In the genomic region with DNA sequence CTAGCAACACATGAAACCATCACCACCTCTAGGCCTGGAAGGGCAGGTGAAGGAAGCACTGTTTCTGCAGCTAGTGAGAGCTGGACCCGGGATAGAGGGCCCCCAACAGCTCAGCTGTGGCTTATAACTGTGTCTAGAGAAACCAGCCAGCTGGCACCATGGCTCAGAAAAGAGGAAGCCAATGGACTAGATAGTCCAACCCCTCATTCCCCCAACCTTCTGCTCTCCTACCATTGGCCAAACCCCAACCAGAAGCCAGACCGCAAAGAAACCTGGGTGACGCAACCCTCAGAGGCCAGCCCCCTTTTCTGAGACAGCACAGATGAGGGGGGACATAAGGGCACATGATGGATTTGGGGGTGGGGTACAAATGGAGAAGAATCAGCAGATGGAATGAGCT, we compare ENCODE assay signal across 17 cellular contexts. TPM values are rescaled to one million over a fixed set of nuclear protein-coding genes. Genes with fewer than 3 reads are reported as not detected.
"Had no signal": no experiment of that assay in that cellular context is flagged by ENCODE, and none has a peak within 500 bp of the region (broad histone marks: within the 10 kb centered on the region; RNA-seq: fewer than 3 reads in every experiment).

No MANE protein-coding gene starts in this region.

- H3K4me1 ChIP-seq: lower lobe of right lung, right atrium auricular region had no signal

- H3K4me2 ChIP-seq: smooth muscle cell had no signal

- H3K4me3 ChIP-seq: lower lobe of right lung, right atrium auricular region, smooth muscle cell had no signal

- FAIRE-seq: endometrium had no signal

- H3K27ac ChIP-seq: lower lobe of right lung, right atrium auricular region had no signal

- H3K27me3 ChIP-seq: right atrium auricular region had no signal

- H3K9me3 ChIP-seq: lower lobe of right lung, right atrium auricular region had no signal

- DNase-seq: activated CD4-positive, alpha-beta memory T cell treated with anti-CD3 and anti-CD28 coated beads for 36 hours; activated gamma-delta T cell; activated naive CD8-positive, alpha-beta T cell treated with anti-CD3 and anti-CD28 coated beads, Interleukin-2, amount 10 ng/mL, durations not matched to agents 7 days and 5 days; activated T-cell treated with anti-CD3 and anti-CD28 coated beads, Interleukin-2, amount 50 U/mL, for 4 hours; anterior cingulate cortex; glutamatergic neuron; lower lobe of right lung; midbrain; natural killer cell; posterior cingulate gyrus had no signal

- ATAC-seq: activated T-cell treated with anti-CD3 and anti-CD28 coated beads, Interleukin-2, amount 50 U/mL, for 4 hours; esophagus mucosa; lower lobe of right lung; natural killer cell had no signal

- H3K36me3 ChIP-seq: lower lobe of right lung had no signal

RNA-seq across cellular contexts. Expression of a gene that starts 24.3 kb away (rescaled TPM):
- total RNA-seq: activated CD4-positive, alpha-beta memory T cell treated with anti-CD3 and anti-CD28 coated beads for 36 hours; activated naive CD8-positive, alpha-beta T cell treated with anti-CD3 and anti-CD28 coated beads, Interleukin-2, amount 10 ng/mL, durations not matched to agents 7 days and 5 days; activated T-cell treated with anti-CD3 and anti-CD28 coated beads, Interleukin-2, amount 50 U/mL, for 4 hours; chondrocyte; dermis microvascular lymphatic vessel endothelial cell; esophagus mucosa; lower lobe of right lung; natural killer cell; smooth muscle cell; subcutaneous adipose tissue had no signal
- polyA plus RNA-seq: smooth muscle cell had no signal

RNA-seq across cellular contexts. Expression of a gene that starts 35.9 kb away (rescaled TPM):
- total RNA-seq: activated CD4-positive, alpha-beta memory T cell treated with anti-CD3 and anti-CD28 coated beads for 36 hours; activated naive CD8-positive, alpha-beta T cell treated with anti-CD3 and anti-CD28 coated beads, Interleukin-2, amount 10 ng/mL, durations not matched to agents 7 days and 5 days; chondrocyte; dermis microvascular lymphatic vessel endothelial cell; esophagus mucosa; lower lobe of right lung; natural killer cell; right atrium auricular region; smooth muscle cell; subcutaneous adipose tissue had no signal
